ENCODE assay signal across 13 cellular contexts in the genomic region with DNA sequence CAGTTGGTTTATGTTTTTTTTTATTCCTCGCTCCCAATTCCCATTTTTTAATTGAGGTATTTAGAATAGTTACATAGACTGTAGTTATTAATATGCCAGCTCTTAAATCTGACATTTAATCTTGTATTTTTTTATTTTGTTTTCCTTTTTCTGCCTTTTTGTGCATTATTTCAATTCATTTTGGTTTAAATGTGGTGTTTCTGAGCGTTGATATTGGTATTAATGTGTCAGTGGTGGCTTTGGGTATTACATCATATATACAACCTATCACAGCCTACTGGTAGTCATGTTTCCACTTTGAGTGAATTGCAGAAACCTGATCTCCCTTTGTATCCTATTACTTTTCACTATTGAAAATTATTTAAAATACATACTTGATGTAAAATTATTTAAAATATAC.
A peak's percentile ranks its signal among the peaks of the same experiment; 100 is the strongest.
DNase-seq lines count a peak whose midpoint lies in the region; ATAC-seq and TF ChIP-seq lines count a peak whose summit lies in the region.
"Had no signal": no experiment of that assay in that cellular context is flagged by ENCODE, and none has a peak within 500 bp of the region (broad histone marks: within the 10 kb centered on the region; RNA-seq: fewer than 3 reads in every experiment).

No MANE protein-coding gene starts in this region.

- peak; percentile 62 for ATAC-seq in HG03159 (IDR thresholded peaks at IDR 0.05; ENCODE audit: unreplicated experiment)
- ATAC-seq in T-cell (replicated peaks in 1 of 4): no peak
- ATAC-seq: activated naive CD8-positive, alpha-beta T cell treated with anti-CD3 and anti-CD28 coated beads, Interleukin-2, amount 50 U/mL, for 24 hours had no signal

- POLR2A ChIA-PET in RWPE1 (lab: Yijun Ruan, JAX; ENCODE audit: low non-redundant PET) (no interaction called here), T-cell (lab: Charles Lee) (no interaction called here)

- H3K27ac ChIP-seq in RWPE1 (no peak overlapping the region), spleen (no peak overlapping the region)

- no peak for TF ChIP-seq POLR2A in spleen (IDR thresholded peaks at IDR 0.05)

- no peaks in the 10 kb centered on the region for H3K4me1 ChIP-seq in spleen

- H3K4me3 Mint-ChIP-seq in T-cell: no peak overlapping the region
- H3K4me3 Mint-ChIP-seq: activated naive CD8-positive, alpha-beta T cell treated with anti-CD3 and anti-CD28 coated beads, Interleukin-2, amount 50 U/mL, for 24 hours; stimulated activated naive CD8-positive, alpha-beta T cell treated with anti-CD3 and anti-CD28 coated beads, Interleukin-15, Interleukin-2, amounts not matched to agents 100 ng/mL and 50 ng/mL, for 24 hours had no signal

- H3K36me3 Mint-ChIP-seq in T-cell: no peaks in the 10 kb centered on the region

- peaks cover 4 to 7% (median 6%) of the 10 kb centered on the region in 3 donors for H3K9me3 Mint-ChIP-seq in T-cell

- H3K36me3 ChIP-seq in kidney epithelial cell (ENCODE audit: control insufficient read depth, insufficient read depth, low read length) (no peaks in the 10 kb centered on the region), spleen (no peaks in the 10 kb centered on the region)

- H3K27me3 Mint-ChIP-seq in T-cell: no peaks in the 10 kb centered on the region
- H3K27me3 Mint-ChIP-seq: activated naive CD8-positive, alpha-beta T cell treated with anti-CD3 and anti-CD28 coated beads, Interleukin-2, amount 50 U/mL, for 24 hours; stimulated activated naive CD8-positive, alpha-beta T cell treated with anti-CD3 and anti-CD28 coated beads, Interleukin-15, Interleukin-2, amounts not matched to agents 100 ng/mL and 50 ng/mL, for 24 hours had no signal

- TF ChIP-seq CTCF in GM12872 (IDR thresholded peaks at IDR 0.05; ENCODE audit: insufficient read depth, low read depth, low read length) (peak; percentile 1; the same call in 1 of the 3 replicates), RWPE1 (conservative IDR thresholded peaks at IDR 0.05; ENCODE audit: low read depth) (no peak), kidney epithelial cell (IDR thresholded peaks at IDR 0.05; ENCODE audit: insufficient read depth, low read length, poor library complexity, severe bottlenecking) (peak; percentile 6), spleen (IDR thresholded peaks at IDR 0.05 in 8 of 11, conservative IDR thresholded peaks at IDR 0.05 in 3 of 11) (no peak)

- WGBS in spleen, 5 donors: 68 to 85% (median 80%) methylated on average over 2 of the region's 2 CpGs

- intact Hi-C loops in spleen (cut with DNase I; ENCODE audit: low total_unique reads): no loop called here

- H3K4me3 ChIP-seq in kidney epithelial cell (ENCODE audit: low read depth, low read length): no peak overlapping the region
- no peak overlapping the region for H3K4me3 ChIP-seq in spleen

- no peak overlapping the region for H3K27ac Mint-ChIP-seq in T-cell
- H3K27ac Mint-ChIP-seq: activated naive CD8-positive, alpha-beta T cell treated with anti-CD3 and anti-CD28 coated beads, Interleukin-2, amount 50 U/mL, for 24 hours; stimulated activated naive CD8-positive, alpha-beta T cell treated with anti-CD3 and anti-CD28 coated beads, Interleukin-15, Interleukin-2, amounts not matched to agents 100 ng/mL and 50 ng/mL, for 24 hours had no signal

- H3K4me1 Mint-ChIP-seq in T-cell: no peaks in the 10 kb centered on the region
- H3K4me1 Mint-ChIP-seq: activated naive CD8-positive, alpha-beta T cell treated with anti-CD3 and anti-CD28 coated beads, Interleukin-2, amount 50 U/mL, for 24 hours had no signal

- CTCF ChIA-PET in RWPE1 (lab: Yijun Ruan, JAX): interaction anchor here (0.6 to 1.2 kb wide), 9 partner anchors 8 to 1197 kb away, joined by 3 to 6 read pairs (median 3); no protein-coding TSS in a partner anchor
- CTCF ChIA-PET in T-cell (lab: Charles Lee): no interaction called here

- peak; percentile 34 for DNase-seq in RWPE1 (ENCODE audit: low spot score)
- no peak for DNase-seq in kidney epithelial cell (ENCODE audit: low read depth)
- no peak for DNase-seq in T-cell
- no peak for DNase-seq in NCI-H2107 (lab: John Stamatoyannopoulos, UW)
- no peak for DNase-seq in GM19240 (ENCODE audit: insufficient read length, low spot score)
- no peak for DNase-seq in spleen
- DNase-seq: activated naive CD8-positive, alpha-beta T cell treated with anti-CD3 and anti-CD28 coated beads, Interleukin-2, amount 50 U/mL, for 24 hours; C1 segment of cervical spinal cord; NCI-H146; NCI-H774 had no signal

- H3K27me3 ChIP-seq in kidney epithelial cell (ENCODE audit: control insufficient read depth, insufficient read depth, low read length): no peaks in the 10 kb centered on the region
- no peaks in the 10 kb centered on the region for H3K27me3 ChIP-seq in spleen (replicated peaks in 1 of 7)

- H3K9me3 ChIP-seq in spleen: peaks cover 0 to 6% (median 0%) of the 10 kb centered on the region in 8 donors

Comparison
In these comparisons a context has a peak if more than half of its experiments do, and no peak if none do; other contexts are left out.
1. CTCF ChIP-seq: peak in GM12872 (single experiment) and kidney epithelial cell (single experiment); none in RWPE1 (single experiment) and spleen (0 of 11).